ENCODE assay signal across 1 cellular context in the genomic region with DNA sequence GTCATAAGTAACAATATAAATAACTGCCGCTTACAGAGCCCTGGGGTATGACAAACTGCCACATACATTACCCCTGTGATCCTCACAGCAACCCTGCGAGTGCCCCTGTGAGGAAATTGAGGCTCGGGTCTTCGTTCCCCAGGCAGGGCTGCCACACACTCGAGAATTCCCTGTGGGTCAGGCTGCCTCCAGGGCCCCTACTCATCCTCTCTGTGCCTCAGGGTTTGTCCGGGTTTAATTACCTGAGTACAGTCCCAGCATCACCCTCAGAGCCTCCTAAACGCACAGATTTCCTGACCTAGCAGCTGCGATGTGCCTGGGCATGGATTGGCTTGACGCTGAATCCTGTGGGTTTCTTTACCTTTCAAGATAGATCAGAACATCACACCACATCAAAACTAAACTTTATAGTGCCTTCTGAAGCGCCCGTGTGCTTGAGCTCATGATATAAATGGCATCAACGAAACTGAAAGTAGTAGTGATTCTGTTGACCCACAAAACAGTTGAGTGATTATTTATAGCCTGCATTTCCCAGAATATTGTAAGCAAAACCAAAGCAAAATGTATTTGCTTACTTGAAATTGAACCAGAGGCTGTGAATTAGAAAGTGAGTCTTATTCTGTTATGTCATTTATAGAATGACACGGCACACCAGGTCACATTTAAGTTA.
TF ChIP-seq lines count a peak whose summit lies in the region.

No MANE protein-coding gene starts in this region.

TF ChIP-seq in GM12878, 131 proteins besides CTCF, POLR2A, EP300 and RAD21 (continued from another document and continues in another):
- TF ChIP-seq, protein P1, sequence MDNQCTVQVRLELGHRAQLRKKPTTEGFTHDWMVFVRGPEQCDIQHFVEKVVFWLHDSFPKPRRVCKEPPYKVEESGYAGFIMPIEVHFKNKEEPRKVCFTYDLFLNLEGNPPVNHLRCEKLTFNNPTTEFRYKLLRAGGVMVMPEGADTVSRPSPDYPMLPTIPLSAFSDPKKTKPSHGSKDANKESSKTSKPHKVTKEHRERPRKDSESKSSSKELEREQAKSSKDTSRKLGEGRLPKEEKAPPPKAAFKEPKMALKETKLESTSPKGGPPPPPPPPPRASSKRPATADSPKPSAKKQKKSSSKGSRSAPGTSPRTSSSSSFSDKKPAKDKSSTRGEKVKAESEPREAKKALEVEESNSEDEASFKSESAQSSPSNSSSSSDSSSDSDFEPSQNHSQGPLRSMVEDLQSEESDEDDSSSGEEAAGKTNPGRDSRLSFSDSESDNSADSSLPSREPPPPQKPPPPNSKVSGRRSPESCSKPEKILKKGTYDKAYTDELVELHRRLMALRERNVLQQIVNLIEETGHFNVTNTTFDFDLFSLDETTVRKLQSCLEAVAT (IDR thresholded peaks at IDR 0.05) = no peak
- TF ChIP-seq, protein P2, sequence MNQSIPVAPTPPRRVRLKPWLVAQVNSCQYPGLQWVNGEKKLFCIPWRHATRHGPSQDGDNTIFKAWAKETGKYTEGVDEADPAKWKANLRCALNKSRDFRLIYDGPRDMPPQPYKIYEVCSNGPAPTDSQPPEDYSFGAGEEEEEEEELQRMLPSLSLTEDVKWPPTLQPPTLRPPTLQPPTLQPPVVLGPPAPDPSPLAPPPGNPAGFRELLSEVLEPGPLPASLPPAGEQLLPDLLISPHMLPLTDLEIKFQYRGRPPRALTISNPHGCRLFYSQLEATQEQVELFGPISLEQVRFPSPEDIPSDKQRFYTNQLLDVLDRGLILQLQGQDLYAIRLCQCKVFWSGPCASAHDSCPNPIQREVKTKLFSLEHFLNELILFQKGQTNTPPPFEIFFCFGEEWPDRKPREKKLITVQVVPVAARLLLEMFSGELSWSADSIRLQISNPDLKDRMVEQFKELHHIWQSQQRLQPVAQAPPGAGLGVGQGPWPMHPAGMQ (IDR thresholded peaks at IDR 0.05; ENCODE audit: borderline replicate concordance) = no peak
- TF ChIP-seq, protein P3, sequence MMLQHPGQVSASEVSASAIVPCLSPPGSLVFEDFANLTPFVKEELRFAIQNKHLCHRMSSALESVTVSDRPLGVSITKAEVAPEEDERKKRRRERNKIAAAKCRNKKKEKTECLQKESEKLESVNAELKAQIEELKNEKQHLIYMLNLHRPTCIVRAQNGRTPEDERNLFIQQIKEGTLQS (IDR thresholded peaks at IDR 0.05; ENCODE audit: borderline replicate concordance, extremely low read depth, low read depth, low read length) = no peak
- no peak for TF ChIP-seq CHD4 (IDR thresholded peaks at IDR 0.05)
- TF ChIP-seq BCL11A (IDR thresholded peaks at IDR 0.05; ENCODE audit: low read depth, low read length) = peak; percentile 43; the same call in 1 of the 2 replicates
- no peak for TF ChIP-seq RFX5 (IDR thresholded peaks at IDR 0.05; ENCODE audit: low read depth, low read length)
- TF ChIP-seq GABPA (IDR thresholded peaks at IDR 0.05; ENCODE audit: low read depth) = no peak
- TF ChIP-seq ETV6 (conservative IDR thresholded peaks at IDR 0.05 in 1 of 2, IDR thresholded peaks at IDR 0.05 in 1 of 2; ENCODE audit: borderline replicate concordance in 1 of 2, low read depth in 1 of 2) = 0 out of 4 replicates have a peak, but pooled peaks of 1 of the 2 experiments have one; percentile 33
- TF ChIP-seq, protein P4, sequence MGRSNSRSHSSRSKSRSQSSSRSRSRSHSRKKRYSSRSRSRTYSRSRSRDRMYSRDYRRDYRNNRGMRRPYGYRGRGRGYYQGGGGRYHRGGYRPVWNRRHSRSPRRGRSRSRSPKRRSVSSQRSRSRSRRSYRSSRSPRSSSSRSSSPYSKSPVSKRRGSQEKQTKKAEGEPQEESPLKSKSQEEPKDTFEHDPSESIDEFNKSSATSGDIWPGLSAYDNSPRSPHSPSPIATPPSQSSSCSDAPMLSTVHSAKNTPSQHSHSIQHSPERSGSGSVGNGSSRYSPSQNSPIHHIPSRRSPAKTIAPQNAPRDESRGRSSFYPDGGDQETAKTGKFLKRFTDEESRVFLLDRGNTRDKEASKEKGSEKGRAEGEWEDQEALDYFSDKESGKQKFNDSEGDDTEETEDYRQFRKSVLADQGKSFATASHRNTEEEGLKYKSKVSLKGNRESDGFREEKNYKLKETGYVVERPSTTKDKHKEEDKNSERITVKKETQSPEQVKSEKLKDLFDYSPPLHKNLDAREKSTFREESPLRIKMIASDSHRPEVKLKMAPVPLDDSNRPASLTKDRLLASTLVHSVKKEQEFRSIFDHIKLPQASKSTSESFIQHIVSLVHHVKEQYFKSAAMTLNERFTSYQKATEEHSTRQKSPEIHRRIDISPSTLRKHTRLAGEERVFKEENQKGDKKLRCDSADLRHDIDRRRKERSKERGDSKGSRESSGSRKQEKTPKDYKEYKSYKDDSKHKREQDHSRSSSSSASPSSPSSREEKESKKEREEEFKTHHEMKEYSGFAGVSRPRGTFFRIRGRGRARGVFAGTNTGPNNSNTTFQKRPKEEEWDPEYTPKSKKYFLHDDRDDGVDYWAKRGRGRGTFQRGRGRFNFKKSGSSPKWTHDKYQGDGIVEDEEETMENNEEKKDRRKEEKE (IDR thresholded peaks at IDR 0.05) = no peak
- no peak for TF ChIP-seq ASH2L (IDR thresholded peaks at IDR 0.05; ENCODE audit: borderline replicate concordance, low read depth)
- no peak for TF ChIP-seq SRF (IDR thresholded peaks at IDR 0.05; ENCODE audit: low read depth in 2 of 2, low read length in 2 of 2)
- peak; percentile 53; the same call in 1 of the 2 replicates for TF ChIP-seq NR2F1 (conservative IDR thresholded peaks at IDR 0.05)
- no peak for TF ChIP-seq FOXK2 (IDR thresholded peaks at IDR 0.05)
- TF ChIP-seq STAT3 (IDR thresholded peaks at IDR 0.05; ENCODE audit: low read depth, low read length) = peak; percentile 95; the same call in 1 of the 2 replicates
- no peak for TF ChIP-seq ESRRA (IDR thresholded peaks at IDR 0.05; ENCODE audit: low read length)
- TF ChIP-seq NBN (IDR thresholded peaks at IDR 0.05) = no peak
- peak; percentile 80 to 84 for TF ChIP-seq BHLHE40 (IDR thresholded peaks at IDR 0.05; ENCODE audit: borderline replicate concordance in 1 of 2, low read depth in 2 of 2, low read length in 1 of 2)
- TF ChIP-seq, protein P5, sequence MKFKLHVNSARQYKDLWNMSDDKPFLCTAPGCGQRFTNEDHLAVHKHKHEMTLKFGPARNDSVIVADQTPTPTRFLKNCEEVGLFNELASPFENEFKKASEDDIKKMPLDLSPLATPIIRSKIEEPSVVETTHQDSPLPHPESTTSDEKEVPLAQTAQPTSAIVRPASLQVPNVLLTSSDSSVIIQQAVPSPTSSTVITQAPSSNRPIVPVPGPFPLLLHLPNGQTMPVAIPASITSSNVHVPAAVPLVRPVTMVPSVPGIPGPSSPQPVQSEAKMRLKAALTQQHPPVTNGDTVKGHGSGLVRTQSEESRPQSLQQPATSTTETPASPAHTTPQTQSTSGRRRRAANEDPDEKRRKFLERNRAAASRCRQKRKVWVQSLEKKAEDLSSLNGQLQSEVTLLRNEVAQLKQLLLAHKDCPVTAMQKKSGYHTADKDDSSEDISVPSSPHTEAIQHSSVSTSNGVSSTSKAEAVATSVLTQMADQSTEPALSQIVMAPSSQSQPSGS (IDR thresholded peaks at IDR 0.05; ENCODE audit: low read length) = no peak
- TF ChIP-seq, protein P6, sequence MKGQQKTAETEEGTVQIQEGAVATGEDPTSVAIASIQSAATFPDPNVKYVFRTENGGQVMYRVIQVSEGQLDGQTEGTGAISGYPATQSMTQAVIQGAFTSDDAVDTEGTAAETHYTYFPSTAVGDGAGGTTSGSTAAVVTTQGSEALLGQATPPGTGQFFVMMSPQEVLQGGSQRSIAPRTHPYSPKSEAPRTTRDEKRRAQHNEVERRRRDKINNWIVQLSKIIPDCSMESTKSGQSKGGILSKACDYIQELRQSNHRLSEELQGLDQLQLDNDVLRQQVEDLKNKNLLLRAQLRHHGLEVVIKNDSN (IDR thresholded peaks at IDR 0.05; ENCODE audit: borderline replicate concordance, extremely low read length, insufficient read depth, low read depth, low read length) = no peak
- TF ChIP-seq MYC (IDR thresholded peaks at IDR 0.05; ENCODE audit: insufficient read depth, insufficient read length, insufficient replicate concordance, low read length, severe bottlenecking) = no peak
- TF ChIP-seq, protein P7, sequence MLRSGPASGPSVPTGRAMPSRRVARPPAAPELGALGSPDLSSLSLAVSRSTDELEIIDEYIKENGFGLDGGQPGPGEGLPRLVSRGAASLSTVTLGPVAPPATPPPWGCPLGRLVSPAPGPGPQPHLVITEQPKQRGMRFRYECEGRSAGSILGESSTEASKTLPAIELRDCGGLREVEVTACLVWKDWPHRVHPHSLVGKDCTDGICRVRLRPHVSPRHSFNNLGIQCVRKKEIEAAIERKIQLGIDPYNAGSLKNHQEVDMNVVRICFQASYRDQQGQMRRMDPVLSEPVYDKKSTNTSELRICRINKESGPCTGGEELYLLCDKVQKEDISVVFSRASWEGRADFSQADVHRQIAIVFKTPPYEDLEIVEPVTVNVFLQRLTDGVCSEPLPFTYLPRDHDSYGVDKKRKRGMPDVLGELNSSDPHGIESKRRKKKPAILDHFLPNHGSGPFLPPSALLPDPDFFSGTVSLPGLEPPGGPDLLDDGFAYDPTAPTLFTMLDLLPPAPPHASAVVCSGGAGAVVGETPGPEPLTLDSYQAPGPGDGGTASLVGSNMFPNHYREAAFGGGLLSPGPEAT (IDR thresholded peaks at IDR 0.05; ENCODE audit: low read depth) = peak; percentile 80; the same call in 1 of the 2 replicates
- peak; percentile 71 for TF ChIP-seq IKZF1 (conservative IDR thresholded peaks at IDR 0.05)
- TF ChIP-seq NFXL1 (IDR thresholded peaks at IDR 0.05; ENCODE audit: borderline replicate concordance) = no peak
- no peak for TF ChIP-seq PRDM15 (CRISPR knock-in tag; IDR thresholded peaks at IDR 0.05)
- TF ChIP-seq GATAD2B (conservative IDR thresholded peaks at IDR 0.05; ENCODE audit: low read depth) = 0 out of 2 replicates have a peak, but pooled peaks have one; percentile 26
- TF ChIP-seq SIX5 (IDR thresholded peaks at IDR 0.05; ENCODE audit: low read depth, low read length, severe bottlenecking) = no peak
- TF ChIP-seq TBL1XR1 (IDR thresholded peaks at IDR 0.05; ENCODE audit: low read depth, low read length) = peak; percentile 95
- no peak for TF ChIP-seq DPF2 (IDR thresholded peaks at IDR 0.05)
- no peak for TF ChIP-seq REST (IDR thresholded peaks at IDR 0.05; ENCODE audit: low read depth, low read length)
- no peak for TF ChIP-seq TARDBP (IDR thresholded peaks at IDR 0.05; ENCODE audit: borderline replicate concordance)
- TF ChIP-seq, protein P8, sequence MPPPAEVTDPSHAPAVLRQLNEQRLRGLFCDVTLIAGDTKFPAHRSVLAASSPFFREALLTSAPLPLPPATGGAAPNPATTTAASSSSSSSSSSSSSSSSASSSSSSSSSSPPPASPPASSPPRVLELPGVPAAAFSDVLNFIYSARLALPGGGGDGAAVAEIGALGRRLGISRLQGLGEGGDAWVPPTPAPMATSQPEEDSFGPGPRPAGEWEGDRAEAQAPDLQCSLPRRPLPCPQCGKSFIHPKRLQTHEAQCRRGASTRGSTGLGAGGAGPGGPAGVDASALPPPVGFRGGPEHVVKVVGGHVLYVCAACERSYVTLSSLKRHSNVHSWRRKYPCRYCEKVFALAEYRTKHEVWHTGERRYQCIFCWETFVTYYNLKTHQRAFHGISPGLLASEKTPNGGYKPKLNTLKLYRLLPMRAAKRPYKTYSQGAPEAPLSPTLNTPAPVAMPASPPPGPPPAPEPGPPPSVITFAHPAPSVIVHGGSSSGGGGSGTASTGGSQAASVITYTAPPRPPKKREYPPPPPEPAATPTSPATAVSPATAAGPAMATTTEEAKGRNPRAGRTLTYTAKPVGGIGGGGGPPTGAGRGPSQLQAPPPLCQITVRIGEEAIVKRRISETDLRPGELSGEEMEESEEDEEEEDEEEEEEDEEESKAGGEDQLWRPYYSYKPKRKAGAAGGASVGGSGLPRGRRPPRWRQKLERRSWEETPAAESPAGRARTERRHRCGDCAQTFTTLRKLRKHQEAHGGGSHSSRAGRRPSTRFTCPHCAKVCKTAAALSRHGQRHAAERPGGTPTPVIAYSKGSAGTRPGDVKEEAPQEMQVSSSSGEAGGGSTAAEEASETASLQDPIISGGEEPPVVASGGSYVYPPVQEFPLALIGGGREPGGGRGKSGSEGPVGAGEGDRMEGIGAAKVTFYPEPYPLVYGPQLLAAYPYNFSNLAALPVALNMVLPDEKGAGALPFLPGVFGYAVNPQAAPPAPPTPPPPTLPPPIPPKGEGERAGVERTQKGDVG (CRISPR knock-in tag; IDR thresholded peaks at IDR 0.05) = no peak
